Comparison of ENCODE assay signal across 31 cellular contexts in genomic region chr5:78782728-78783127, GRCh38.
"Had no signal": no experiment of that assay in that cellular context is flagged by ENCODE, and none has a peak within 500 bp of the region (broad histone marks: within the 10 kb centered on the region; RNA-seq: fewer than 3 reads in every experiment).

No MANE protein-coding gene starts in this region.

- H3K9me3 ChIP-seq: left lung, mucosa of descending colon, ovary, psoas muscle, suprapubic skin, transverse colon, upper lobe of right lung, uterus had no signal

- ATAC-seq: esophagus mucosa; gastroesophageal sphincter; heart left ventricle; left cardiac atrium; left lung; mucosa of descending colon; natural killer cell treated with Interleukin-12 subunit alpha and Interleukin-12 subunit beta and Interleukin-15 and Interleukin-18, amount 100 ng/mL, for 72 hours; psoas muscle; right cardiac atrium; stimulated activated naive CD8-positive, alpha-beta T cell treated with anti-CD3 and anti-CD28 coated beads, Interleukin-15, amount 100 ng/mL, for 72 hours; upper lobe of right lung had no signal

- H3K4me1 Mint-ChIP-seq: stimulated activated naive CD8-positive, alpha-beta T cell treated with anti-CD3 and anti-CD28 coated beads, Interleukin-15, amount 100 ng/mL, for 72 hours had no signal

- FAIRE-seq: colon, islet of Langerhans had no signal

- H3K4me1 ChIP-seq: left lung, psoas muscle, spleen, suprapubic skin, uterus had no signal

- H3K27ac Mint-ChIP-seq: endodermal cell; mesothelial cell of epicardium; natural killer cell treated with Interleukin-12 subunit alpha and Interleukin-12 subunit beta and Interleukin-15 and Interleukin-18, amount 100 ng/mL, for 72 hours; stimulated activated naive CD8-positive, alpha-beta T cell treated with anti-CD3 and anti-CD28 coated beads, Interleukin-15, amount 100 ng/mL, for 72 hours had no signal

- H3K27me3 Mint-ChIP-seq: naive B cell; stimulated activated naive CD8-positive, alpha-beta T cell treated with anti-CD3 and anti-CD28 coated beads, Interleukin-15, amount 100 ng/mL, for 72 hours had no signal

- H3K4me3 ChIP-seq: dorsolateral prefrontal cortex, gastroesophageal sphincter, heart left ventricle, left lung, mucosa of descending colon, ovary, psoas muscle, skin epidermis, spleen, suprapubic skin, transverse colon, upper lobe of right lung, uterus had no signal

- H3K9me3 Mint-ChIP-seq: natural killer cell treated with Interleukin-12 subunit alpha and Interleukin-12 subunit beta and Interleukin-15 and Interleukin-18, amount 100 ng/mL, for 72 hours had no signal

- H3K27me3 ChIP-seq: dorsolateral prefrontal cortex, gastroesophageal sphincter, heart left ventricle, left lung, ovary, spleen, suprapubic skin, transverse colon, upper lobe of right lung, uterus had no signal

- H3K27ac ChIP-seq: dorsolateral prefrontal cortex, epithelial cell of prostate, gastroesophageal sphincter, heart left ventricle, left lung, ovary, psoas muscle, spleen, suprapubic skin, transverse colon, upper lobe of right lung, uterus had no signal

- H3K4me3 Mint-ChIP-seq: endodermal cell; mesothelial cell of epicardium; naive B cell; natural killer cell treated with Interleukin-12 subunit alpha and Interleukin-12 subunit beta and Interleukin-15 and Interleukin-18, amount 100 ng/mL, for 72 hours; stimulated activated naive CD8-positive, alpha-beta T cell treated with anti-CD3 and anti-CD28 coated beads, Interleukin-15, amount 100 ng/mL, for 72 hours had no signal

- DNase-seq: dorsolateral prefrontal cortex; effector CD4-positive, alpha-beta T cell; endodermal cell; foreskin fibroblast; heart left ventricle; hippocampal formation; left cardiac atrium; left lung; mesenchymal stem cell; mucosa of descending colon; naive B cell; nucleus accumbens; ovary; posterior cingulate gyrus; psoas muscle; right cardiac atrium; spleen; stimulated activated naive CD4-positive, alpha-beta T cell; stimulated activated naive CD8-positive, alpha-beta T cell treated with anti-CD3 and anti-CD28 coated beads, Interleukin-15, amount 100 ng/mL, for 72 hours; transverse colon; upper lobe of right lung; uterus had no signal

- H3K36me3 ChIP-seq: ovary, suprapubic skin, transverse colon, uterus had no signal
